In the genomic region with DNA sequence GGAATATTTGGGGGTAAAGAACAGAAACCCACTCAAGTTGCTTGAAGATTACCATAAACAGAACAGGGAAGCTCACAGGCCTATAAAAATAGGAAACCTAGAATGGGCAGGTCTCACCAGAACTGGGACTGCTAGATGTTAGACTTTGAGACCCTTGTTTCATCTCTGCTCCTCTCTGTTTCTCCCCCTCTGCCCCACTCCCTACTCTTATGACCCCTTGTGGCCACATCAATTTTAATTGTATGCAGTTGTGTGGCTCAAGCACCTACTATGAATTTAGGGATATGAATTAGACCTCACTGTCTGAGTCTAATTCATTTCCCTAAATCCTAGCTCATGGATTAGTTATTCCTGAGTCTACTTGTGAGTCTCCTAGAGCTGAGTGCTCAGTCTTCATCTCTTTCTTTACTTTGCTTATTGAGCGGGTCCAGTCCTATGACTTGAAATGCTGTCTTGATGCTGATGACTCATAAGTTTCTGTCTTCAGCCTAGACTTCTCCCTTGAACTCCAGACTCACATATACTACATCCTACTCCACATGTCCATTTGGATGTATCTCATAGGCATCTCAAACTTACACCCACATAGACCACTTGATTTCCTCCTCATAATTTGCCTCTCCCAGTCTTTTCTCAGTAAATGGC, we compare ENCODE assay signal across 1 cellular context.
TF ChIP-seq lines count a peak whose summit lies in the region.

No MANE protein-coding gene starts in this region.

TF ChIP-seq in HepG2, 621 proteins besides CTCF, POLR2A, EP300 and RAD21 (continued from another document and continues in another):
- TF ChIP-seq, protein P1, sequence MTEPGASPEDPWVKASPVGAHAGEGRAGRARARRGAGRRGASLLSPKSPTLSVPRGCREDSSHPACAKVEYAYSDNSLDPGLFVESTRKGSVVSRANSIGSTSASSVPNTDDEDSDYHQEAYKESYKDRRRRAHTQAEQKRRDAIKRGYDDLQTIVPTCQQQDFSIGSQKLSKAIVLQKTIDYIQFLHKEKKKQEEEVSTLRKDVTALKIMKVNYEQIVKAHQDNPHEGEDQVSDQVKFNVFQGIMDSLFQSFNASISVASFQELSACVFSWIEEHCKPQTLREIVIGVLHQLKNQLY (CRISPR knock-in tag; IDR thresholded peaks at IDR 0.05) = no peak
- TF ChIP-seq GATAD2A (CRISPR knock-in tag; IDR thresholded peaks at IDR 0.05) (peak; percentile 39; the same call in 1 of the 2 replicates), MBD4 (IDR thresholded peaks at IDR 0.05; ENCODE audit: borderline replicate concordance, low read length) (no peak), ZNF724P (CRISPR knock-in tag; IDR thresholded peaks at IDR 0.05; ENCODE audit: borderline replicate concordance) (no peak), RXRA (CRISPR knock-in tag; IDR thresholded peaks at IDR 0.05) (no peak), ZNF576 (CRISPR knock-in tag; IDR thresholded peaks at IDR 0.05) (no peak), ZNF230 (CRISPR knock-in tag; IDR thresholded peaks at IDR 0.05) (no peak), ELF3 (CRISPR knock-in tag; IDR thresholded peaks at IDR 0.05) (no peak), E2F5 (CRISPR knock-in tag; conservative IDR thresholded peaks at IDR 0.05) (no peak), DNMT3B (CRISPR knock-in tag; conservative IDR thresholded peaks at IDR 0.05) (no peak), NPAS2 (CRISPR knock-in tag; IDR thresholded peaks at IDR 0.05; ENCODE audit: borderline replicate concordance) (no peak), HOXA3 (CRISPR knock-in tag; IDR thresholded peaks at IDR 0.05) (no peak), KDM2A (CRISPR knock-in tag; IDR thresholded peaks at IDR 0.05; ENCODE audit: borderline replicate concordance, low read depth) (no peak), ELF4 (CRISPR knock-in tag; IDR thresholded peaks at IDR 0.05; ENCODE audit: borderline replicate concordance) (no peak), TBP (CRISPR knock-in tag; IDR thresholded peaks at IDR 0.05) (no peak), STAG1 (CRISPR knock-in tag; IDR thresholded peaks at IDR 0.05) (peak; percentile 78), HHEX (CRISPR knock-in tag; IDR thresholded peaks at IDR 0.05) (no peak), ZNF605 (CRISPR knock-in tag; IDR thresholded peaks at IDR 0.05) (no peak), SMC3 (IDR thresholded peaks at IDR 0.05; ENCODE audit: low read length) (peak; percentile 89), ARID3A (IDR thresholded peaks at IDR 0.05; ENCODE audit: low read depth, low read length) (peak; percentile 51), ZNF577 (CRISPR knock-in tag; IDR thresholded peaks at IDR 0.05; ENCODE audit: borderline replicate concordance, low read depth) (no peak), ZNF788 (CRISPR knock-in tag; IDR thresholded peaks at IDR 0.05; ENCODE audit: borderline replicate concordance) (no peak), MIXL1 (CRISPR knock-in tag; IDR thresholded peaks at IDR 0.05) (peak; percentile 43; the same call in 1 of the 2 replicates), NR1H2 (CRISPR knock-in tag; IDR thresholded peaks at IDR 0.05; ENCODE audit: borderline replicate concordance, low read depth) (no peak), ZNF451 (CRISPR knock-in tag; IDR thresholded peaks at IDR 0.05) (no peak), SOX13 (IDR thresholded peaks at IDR 0.05) (no peak), SOX13 (CRISPR knock-in tag; conservative IDR thresholded peaks at IDR 0.05 in 1 of 2, IDR thresholded peaks at IDR 0.05 in 1 of 2) (peak in 1 of 2 experiments; percentile 14; a peak in 1 of 4 replicates), ZNF574 (CRISPR knock-in tag; IDR thresholded peaks at IDR 0.05) (no peak), ZBTB33 (CRISPR knock-in tag; IDR thresholded peaks at IDR 0.05) (no peak), HNF4A (CRISPR knock-in tag; IDR thresholded peaks at IDR 0.05) (peak; percentile 41; the same call in 1 of the 2 replicates), MED13 (CRISPR knock-in tag; IDR thresholded peaks at IDR 0.05) (no peak)
- TF ChIP-seq, protein P2, sequence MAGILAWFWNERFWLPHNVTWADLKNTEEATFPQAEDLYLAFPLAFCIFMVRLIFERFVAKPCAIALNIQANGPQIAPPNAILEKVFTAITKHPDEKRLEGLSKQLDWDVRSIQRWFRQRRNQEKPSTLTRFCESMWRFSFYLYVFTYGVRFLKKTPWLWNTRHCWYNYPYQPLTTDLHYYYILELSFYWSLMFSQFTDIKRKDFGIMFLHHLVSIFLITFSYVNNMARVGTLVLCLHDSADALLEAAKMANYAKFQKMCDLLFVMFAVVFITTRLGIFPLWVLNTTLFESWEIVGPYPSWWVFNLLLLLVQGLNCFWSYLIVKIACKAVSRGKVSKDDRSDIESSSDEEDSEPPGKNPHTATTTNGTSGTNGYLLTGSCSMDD (CRISPR knock-in tag; IDR thresholded peaks at IDR 0.05) = no peak
- TF ChIP-seq, protein P3, sequence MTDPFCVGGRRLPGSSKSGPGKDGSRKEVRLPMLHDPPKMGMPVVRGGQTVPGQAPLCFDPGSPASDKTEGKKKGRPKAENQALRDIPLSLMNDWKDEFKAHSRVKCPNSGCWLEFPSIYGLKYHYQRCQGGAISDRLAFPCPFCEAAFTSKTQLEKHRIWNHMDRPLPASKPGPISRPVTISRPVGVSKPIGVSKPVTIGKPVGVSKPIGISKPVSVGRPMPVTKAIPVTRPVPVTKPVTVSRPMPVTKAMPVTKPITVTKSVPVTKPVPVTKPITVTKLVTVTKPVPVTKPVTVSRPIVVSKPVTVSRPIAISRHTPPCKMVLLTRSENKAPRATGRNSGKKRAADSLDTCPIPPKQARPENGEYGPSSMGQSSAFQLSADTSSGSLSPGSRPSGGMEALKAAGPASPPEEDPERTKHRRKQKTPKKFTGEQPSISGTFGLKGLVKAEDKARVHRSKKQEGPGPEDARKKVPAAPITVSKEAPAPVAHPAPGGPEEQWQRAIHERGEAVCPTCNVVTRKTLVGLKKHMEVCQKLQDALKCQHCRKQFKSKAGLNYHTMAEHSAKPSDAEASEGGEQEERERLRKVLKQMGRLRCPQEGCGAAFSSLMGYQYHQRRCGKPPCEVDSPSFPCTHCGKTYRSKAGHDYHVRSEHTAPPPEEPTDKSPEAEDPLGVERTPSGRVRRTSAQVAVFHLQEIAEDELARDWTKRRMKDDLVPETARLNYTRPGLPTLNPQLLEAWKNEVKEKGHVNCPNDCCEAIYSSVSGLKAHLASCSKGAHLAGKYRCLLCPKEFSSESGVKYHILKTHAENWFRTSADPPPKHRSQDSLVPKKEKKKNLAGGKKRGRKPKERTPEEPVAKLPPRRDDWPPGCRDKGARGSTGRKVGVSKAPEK (CRISPR knock-in tag; IDR thresholded peaks at IDR 0.05; ENCODE audit: borderline replicate concordance) = no peak
- TF ChIP-seq, protein P4, sequence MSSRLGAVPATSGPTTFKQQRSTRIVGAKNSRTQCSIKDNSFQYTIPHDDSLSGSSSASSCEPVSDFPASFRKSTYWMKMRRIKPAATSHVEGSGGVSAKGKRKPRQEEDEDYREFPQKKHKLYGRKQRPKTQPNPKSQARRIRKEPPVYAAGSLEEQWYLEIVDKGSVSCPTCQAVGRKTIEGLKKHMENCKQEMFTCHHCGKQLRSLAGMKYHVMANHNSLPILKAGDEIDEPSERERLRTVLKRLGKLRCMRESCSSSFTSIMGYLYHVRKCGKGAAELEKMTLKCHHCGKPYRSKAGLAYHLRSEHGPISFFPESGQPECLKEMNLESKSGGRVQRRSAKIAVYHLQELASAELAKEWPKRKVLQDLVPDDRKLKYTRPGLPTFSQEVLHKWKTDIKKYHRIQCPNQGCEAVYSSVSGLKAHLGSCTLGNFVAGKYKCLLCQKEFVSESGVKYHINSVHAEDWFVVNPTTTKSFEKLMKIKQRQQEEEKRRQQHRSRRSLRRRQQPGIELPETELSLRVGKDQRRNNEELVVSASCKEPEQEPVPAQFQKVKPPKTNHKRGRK (CRISPR knock-in tag; IDR thresholded peaks at IDR 0.05) = no peak
- TF ChIP-seq, protein P5, sequence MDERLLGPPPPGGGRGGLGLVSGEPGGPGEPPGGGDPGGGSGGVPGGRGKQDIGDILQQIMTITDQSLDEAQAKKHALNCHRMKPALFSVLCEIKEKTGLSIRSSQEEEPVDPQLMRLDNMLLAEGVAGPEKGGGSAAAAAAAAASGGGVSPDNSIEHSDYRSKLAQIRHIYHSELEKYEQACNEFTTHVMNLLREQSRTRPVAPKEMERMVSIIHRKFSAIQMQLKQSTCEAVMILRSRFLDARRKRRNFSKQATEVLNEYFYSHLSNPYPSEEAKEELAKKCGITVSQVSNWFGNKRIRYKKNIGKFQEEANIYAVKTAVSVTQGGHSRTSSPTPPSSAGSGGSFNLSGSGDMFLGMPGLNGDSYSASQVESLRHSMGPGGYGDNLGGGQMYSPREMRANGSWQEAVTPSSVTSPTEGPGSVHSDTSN (CRISPR knock-in tag; IDR thresholded peaks at IDR 0.05) = no peak
